Comparison of ENCODE assay signal across 1 cellular context in the genomic region with DNA sequence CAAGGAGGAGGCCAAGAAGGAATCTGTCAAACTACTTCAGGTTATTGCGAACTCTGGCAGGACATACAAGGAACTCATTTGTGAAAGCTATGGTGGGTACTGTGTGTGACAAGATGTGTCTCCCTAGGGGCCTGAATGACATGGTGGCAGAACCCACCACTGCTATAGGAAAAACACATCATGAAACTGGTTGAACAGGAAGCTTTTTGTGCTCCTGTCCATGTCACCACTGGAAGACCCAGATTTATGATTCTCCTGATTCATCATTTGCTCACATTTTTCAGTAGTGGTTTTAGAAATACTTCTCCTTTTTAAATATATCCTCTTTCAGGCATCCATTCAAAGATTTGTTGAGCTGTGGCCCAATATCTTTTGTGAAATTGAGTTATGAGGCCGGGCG.
TF ChIP-seq lines count a peak whose summit lies in the region.

No MANE protein-coding gene starts in this region.

TF ChIP-seq in HepG2, 621 proteins besides CTCF, POLR2A, EP300 and RAD21:
- TF ChIP-seq ZNF7 (CRISPR knock-in tag; IDR thresholded peaks at IDR 0.05), result no peak
- TF ChIP-seq, protein P1, sequence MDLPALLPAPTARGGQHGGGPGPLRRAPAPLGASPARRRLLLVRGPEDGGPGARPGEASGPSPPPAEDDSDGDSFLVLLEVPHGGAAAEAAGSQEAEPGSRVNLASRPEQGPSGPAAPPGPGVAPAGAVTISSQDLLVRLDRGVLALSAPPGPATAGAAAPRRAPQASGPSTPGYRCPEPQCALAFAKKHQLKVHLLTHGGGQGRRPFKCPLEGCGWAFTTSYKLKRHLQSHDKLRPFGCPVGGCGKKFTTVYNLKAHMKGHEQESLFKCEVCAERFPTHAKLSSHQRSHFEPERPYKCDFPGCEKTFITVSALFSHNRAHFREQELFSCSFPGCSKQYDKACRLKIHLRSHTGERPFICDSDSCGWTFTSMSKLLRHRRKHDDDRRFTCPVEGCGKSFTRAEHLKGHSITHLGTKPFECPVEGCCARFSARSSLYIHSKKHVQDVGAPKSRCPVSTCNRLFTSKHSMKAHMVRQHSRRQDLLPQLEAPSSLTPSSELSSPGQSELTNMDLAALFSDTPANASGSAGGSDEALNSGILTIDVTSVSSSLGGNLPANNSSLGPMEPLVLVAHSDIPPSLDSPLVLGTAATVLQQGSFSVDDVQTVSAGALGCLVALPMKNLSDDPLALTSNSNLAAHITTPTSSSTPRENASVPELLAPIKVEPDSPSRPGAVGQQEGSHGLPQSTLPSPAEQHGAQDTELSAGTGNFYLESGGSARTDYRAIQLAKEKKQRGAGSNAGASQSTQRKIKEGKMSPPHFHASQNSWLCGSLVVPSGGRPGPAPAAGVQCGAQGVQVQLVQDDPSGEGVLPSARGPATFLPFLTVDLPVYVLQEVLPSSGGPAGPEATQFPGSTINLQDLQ (CRISPR knock-in tag; IDR thresholded peaks at IDR 0.05), result no peak
- TF ChIP-seq ZFY (CRISPR knock-in tag; IDR thresholded peaks at IDR 0.05), result no peak
